Comparison of ENCODE assay signal across 16 cellular contexts in the genomic region with DNA sequence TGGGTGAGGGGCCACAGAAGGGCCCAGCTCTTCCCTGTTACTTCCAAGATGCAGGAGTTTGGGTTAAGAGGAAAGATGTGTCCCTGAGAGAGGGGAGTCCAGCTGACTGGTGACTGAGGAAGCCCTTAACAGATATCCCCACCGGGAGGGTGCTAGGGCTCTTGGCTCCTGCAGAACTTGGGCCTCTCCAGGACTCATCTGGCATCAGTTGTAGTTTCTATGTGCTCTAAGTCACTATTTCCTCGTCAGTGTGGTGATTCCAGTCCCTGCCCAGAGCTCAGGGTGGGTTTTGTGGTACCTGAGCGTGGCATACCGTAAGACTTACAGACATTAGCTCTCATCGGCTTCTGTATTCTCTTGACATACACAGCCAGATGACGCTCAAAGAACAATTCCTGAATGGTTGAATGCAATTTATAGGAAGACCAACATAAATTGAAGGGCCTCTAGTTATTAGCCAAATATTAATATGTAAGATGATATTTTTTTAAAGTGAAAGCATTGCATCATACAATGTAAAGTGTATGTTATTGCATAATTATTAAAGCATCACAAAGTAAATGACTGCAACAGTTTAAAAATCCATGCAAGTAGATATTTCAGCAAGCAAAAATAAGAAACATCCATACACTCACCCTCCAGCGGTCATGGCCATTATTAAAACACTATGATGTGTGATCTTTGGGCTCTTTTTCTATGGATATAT.
DNase-seq lines count a peak whose midpoint lies in the region; TF ChIP-seq lines count a peak whose summit lies in the region.
"Had no signal": no experiment of that assay in that cellular context is flagged by ENCODE, and none has a peak within 500 bp of the region (broad histone marks: within the 10 kb centered on the region; RNA-seq: fewer than 3 reads in every experiment).

No MANE protein-coding gene starts in this region.

- H3K36me3 ChIP-seq in esophagus squamous epithelium: no peaks in the 10 kb centered on the region
- peaks cover 0 to 2% of the 10 kb centered on the region in 2 donors for H3K36me3 ChIP-seq in muscle layer of duodenum (ENCODE audit: control insufficient read depth in 1 of 2, insufficient read depth in 2 of 2, low read length in 2 of 2)
- H3K36me3 ChIP-seq in ovary: no peaks in the 10 kb centered on the region
- H3K36me3 ChIP-seq: neutrophil had no signal

- TF ChIP-seq EP300 in ovary (IDR thresholded peaks at IDR 0.05): no peak

- TF ChIP-seq POLR2A in esophagus squamous epithelium (IDR thresholded peaks at IDR 0.05) (no peak), ovary (IDR thresholded peaks at IDR 0.05) (no peak)

- DNase-seq in DMS53 (lab: John Stamatoyannopoulos, UW) (peak; percentile 41), DMS53 treated with DMSO at 0.1 percent for 48 hours (lab: John Stamatoyannopoulos, UW; ENCODE audit: unreplicated experiment) (no peak), MV-4-11 (lab: John Stamatoyannopoulos, UW) (peak; percentile 14), esophagus squamous epithelium (lab: John Stamatoyannopoulos, UW) (no peak), ovary (no peak), HCEC 1CT (no peak)
- DNase-seq in central memory CD4-positive, alpha-beta T cell: no peak
- DNase-seq: endodermal cell; Karpas-422; NCI-H510A; OCI-M1; stimulated activated naive CD8-positive, alpha-beta T cell treated with anti-CD3 and anti-CD28 coated beads, Interleukin-15, Interleukin-2, amounts not matched to agents 100 U/mL and 50 U/mL, for 24 hours; SW 1271 had no signal

- H3K9me3 ChIP-seq in esophagus squamous epithelium: no peaks in the 10 kb centered on the region
- no peaks in the 10 kb centered on the region for H3K9me3 ChIP-seq in muscle layer of duodenum (ENCODE audit: control insufficient read depth in 1 of 2, low read length in 2 of 2)
- no peaks in the 10 kb centered on the region for H3K9me3 ChIP-seq in ovary
- H3K9me3 ChIP-seq: neutrophil had no signal

- WGBS in esophagus squamous epithelium, 2 donors: 47 to 57% methylated on average over 3 to 7 of the region's 7 CpGs
- WGBS in ovary, 3 donors: 91 to 94% (median 93%) methylated on average over 7 of the region's 7 CpGs

- intact Hi-C loops in esophagus squamous epithelium (cut with DNase I) (loop anchor here (10.0 kb wide), 1 partner anchor 81 kb away; no protein-coding TSS in a partner anchor), ovary (cut with DNase I) (no loop called here)

- H3K27ac ChIP-seq in esophagus squamous epithelium: peak overlapping the region; percentile 75 to 89 (median 84)
- H3K27ac ChIP-seq in muscle layer of duodenum (ENCODE audit: low read length): peak overlapping the region; percentile 69
- H3K27ac ChIP-seq in ovary: no peak overlapping the region
- H3K27ac ChIP-seq: 22Rv1, neutrophil had no signal

- no peaks in the 10 kb centered on the region for H3K27me3 ChIP-seq in esophagus squamous epithelium
- H3K27me3 ChIP-seq in muscle layer of duodenum (ENCODE audit: low read depth, low read length): no peaks in the 10 kb centered on the region
- H3K27me3 ChIP-seq in ovary: no peaks in the 10 kb centered on the region
- H3K27me3 ChIP-seq: neutrophil had no signal

- H3K4me1 ChIP-seq in esophagus squamous epithelium: peaks cover 32 to 82% (median 36%) of the 10 kb centered on the region in 3 donors
- H3K4me1 ChIP-seq in muscle layer of duodenum (ENCODE audit: control insufficient read depth in 1 of 2, insufficient read depth in 2 of 2, low read length in 2 of 2): peaks cover 10 to 16% of the 10 kb centered on the region in 2 donors
- H3K4me1 ChIP-seq in ovary (ENCODE audit: insufficient read depth): peaks cover 1% of the 10 kb centered on the region

- H3K4me3 ChIP-seq in esophagus squamous epithelium (no peak overlapping the region), muscle layer of duodenum (ENCODE audit: low read depth in 1 of 2, low read length in 2 of 2) (no peak overlapping the region), ovary (no peak overlapping the region)

- TF ChIP-seq CTCF in esophagus squamous epithelium (IDR thresholded peaks at IDR 0.05): no peak
- no peak for TF ChIP-seq CTCF in ovary (IDR thresholded peaks at IDR 0.05)

Comparison
In these comparisons a context has a peak if more than half of its experiments do, and no peak if none do; other contexts are left out.
1. DNase-seq: peak in DMS53 (single experiment) and MV-4-11 (single experiment); none in DMS53 treated with DMSO at 0.1 percent for 48 hours (single experiment), esophagus squamous epithelium (single experiment), central memory CD4-positive, alpha-beta T cell (single experiment), ovary (0 of 5) and HCEC 1CT (single experiment).
2. H3K27ac ChIP-seq: peak in esophagus squamous epithelium (4 of 4) and muscle layer of duodenum (single experiment); none in ovary (0 of 2).